9 cellular contexts compared by ENCODE assay signal in genomic region chr19:28289294-28290063, GRCh38.
DNase-seq lines count a peak whose midpoint lies in the region; ATAC-seq and TF ChIP-seq lines count a peak whose summit lies in the region.
"Had no signal": no experiment of that assay in that cellular context is flagged by ENCODE, and none has a peak within 500 bp of the region (broad histone marks: within the 10 kb centered on the region; RNA-seq: fewer than 3 reads in every experiment).

No MANE protein-coding gene starts in this region.

- no peak overlapping the region for H3K27ac Mint-ChIP-seq in naive thymus-derived CD4-positive, alpha-beta T cell

- TF ChIP-seq RAD21 in SK-N-SH (IDR thresholded peaks at IDR 0.05; ENCODE audit: low read length), result no peak

- no peak for TF ChIP-seq CTCF in SK-N-SH (IDR thresholded peaks at IDR 0.05)
- TF ChIP-seq CTCF in hepatocyte (IDR thresholded peaks at IDR 0.05; ENCODE audit: poor library complexity), result no peak
- no peak for TF ChIP-seq CTCF in testis (IDR thresholded peaks at IDR 0.05)

- H3K9me2 ChIP-seq in SK-N-SH (no peaks in the 10 kb centered on the region), hepatocyte (replicated peaks; ENCODE audit: insufficient read depth) (no peaks in the 10 kb centered on the region)

- H3K79me2 ChIP-seq in SK-N-SH (ENCODE audit: insufficient read depth), result no peaks in the 10 kb centered on the region
- no peaks in the 10 kb centered on the region for H3K79me2 ChIP-seq in hepatocyte

- no peaks in the 10 kb centered on the region for H3F3A ChIP-seq in SK-N-SH (replicated peaks; ENCODE audit: insufficient read depth)

- CTCF ChIA-PET in SK-N-SH (lab: Yijun Ruan, JAX), result no interaction called here
- CTCF ChIA-PET in naive thymus-derived CD4-positive, alpha-beta T cell (lab: Charles Lee), result no interaction called here

- no peaks in the 10 kb centered on the region for H3K9me3 ChIP-seq in SK-N-SH
- no peaks in the 10 kb centered on the region; the same call in 1 of the 2 replicates for H3K9me3 ChIP-seq in SJSA1 (replicated peaks)
- H3K9me3 ChIP-seq in hepatocyte (ENCODE audit: low read depth), result no peaks in the 10 kb centered on the region
- no peaks in the 10 kb centered on the region for H3K9me3 ChIP-seq in testis
- H3K9me3 ChIP-seq in naive thymus-derived CD4-positive, alpha-beta T cell (ENCODE audit: control insufficient read depth in 2 of 3, low read length in 3 of 3), result no peaks in the 10 kb centered on the region

- H2AFZ ChIP-seq in SK-N-SH (ENCODE audit: low read depth), result no peak overlapping the region
- H2AFZ ChIP-seq in hepatocyte, result no peak overlapping the region

- H3K9ac ChIP-seq in SK-N-SH, result no peak overlapping the region

- H3K4me2 ChIP-seq in SK-N-SH, result no peak overlapping the region
- peak overlapping the region; percentile 56 for H3K4me2 ChIP-seq in hepatocyte

- H3K4me3 ChIP-seq in SK-N-SH (ENCODE audit: low read depth in 2 of 2, low read length in 1 of 2), result no peak overlapping the region
- no peak overlapping the region for H3K4me3 ChIP-seq in SJSA1
- H3K4me3 ChIP-seq in hepatocyte, result no peak overlapping the region
- no peak overlapping the region for H3K4me3 ChIP-seq in testis
- H3K4me3 ChIP-seq in naive thymus-derived CD4-positive, alpha-beta T cell (ENCODE audit: low read length), result no peak overlapping the region

- no peaks in the 10 kb centered on the region for H3K4me1 Mint-ChIP-seq in naive thymus-derived CD4-positive, alpha-beta T cell

- intact Hi-C loops in testis (cut with DNase I; ENCODE audit: low total_unique reads), result no loop called here
- intact Hi-C loops in naive thymus-derived CD4-positive, alpha-beta T cell (cut with micrococcal nuclease), result no loop called here

- no peaks in the 10 kb centered on the region for H4K20me1 ChIP-seq in SK-N-SH (ENCODE audit: insufficient read depth)
- no peaks in the 10 kb centered on the region for H4K20me1 ChIP-seq in hepatocyte (ENCODE audit: insufficient read depth, poor library complexity, severe bottlenecking)

- DNase-seq in SK-N-SH (peak; percentile 18), SJSA1 (ENCODE audit: low read depth in 1 of 2, low spot score in 2 of 2) (peak; percentile 44 to 64), hepatocyte (ENCODE audit: low spot score) (peak; percentile 49), testis (peak; percentile 56), H4 (ENCODE audit: low spot score) (no peak)
- no peak for DNase-seq in naive thymus-derived CD4-positive, alpha-beta T cell
- DNase-seq: NCI-H524 treated with DMSO at 0.1 percent for 48 hours had no signal

- TF ChIP-seq POLR2A in testis (IDR thresholded peaks at IDR 0.05), result no peak

- no peak for ATAC-seq in SK-N-SH treated with all-trans-retinoic acid at 6 μM for 48 hours
- no peak for ATAC-seq in GM19463 (IDR thresholded peaks at IDR 0.05; ENCODE audit: unreplicated experiment)
- no peak for ATAC-seq in naive thymus-derived CD4-positive, alpha-beta T cell

- H3K27ac ChIP-seq in SK-N-SH (ENCODE audit: low read depth in 2 of 2, low read length in 1 of 2), result no peak overlapping the region
- no peak overlapping the region for H3K27ac ChIP-seq in SJSA1
- H3K27ac ChIP-seq in hepatocyte, result peak overlapping the region; percentile 44
- no peak overlapping the region for H3K27ac ChIP-seq in testis
- no peak overlapping the region for H3K27ac ChIP-seq in naive thymus-derived CD4-positive, alpha-beta T cell (ENCODE audit: low read depth, low read length)

- POLR2A ChIA-PET in SK-N-SH (lab: Yijun Ruan, JAX), result no interaction called here
- POLR2A ChIA-PET in naive thymus-derived CD4-positive, alpha-beta T cell (lab: Charles Lee), result no interaction called here

- no peaks in the 10 kb centered on the region; a peak in 1 of 4 replicates for H3K4me1 ChIP-seq in SK-N-SH (ENCODE audit: control insufficient read depth in 1 of 2, insufficient read depth in 2 of 2, low read depth in 1 of 2, low read length in 1 of 2)
- peaks cover 22% of the 10 kb centered on the region for H3K4me1 ChIP-seq in SJSA1 (replicated peaks)
- H3K4me1 ChIP-seq in hepatocyte (ENCODE audit: insufficient read depth), result peaks cover 21% of the 10 kb centered on the region
- peaks cover 9% of the 10 kb centered on the region for H3K4me1 ChIP-seq in testis
- H3K4me1 ChIP-seq in naive thymus-derived CD4-positive, alpha-beta T cell (ENCODE audit: control insufficient read depth in 2 of 2, insufficient read depth in 2 of 2, low read length in 2 of 2), result no peaks in the 10 kb centered on the region

- H3K27me3 ChIP-seq in SK-N-SH (ENCODE audit: insufficient read depth) (no peaks in the 10 kb centered on the region), SJSA1 (replicated peaks) (no peaks in the 10 kb centered on the region), hepatocyte (no peaks in the 10 kb centered on the region), testis (no peaks in the 10 kb centered on the region)
- no peaks in the 10 kb centered on the region for H3K27me3 ChIP-seq in naive thymus-derived CD4-positive, alpha-beta T cell (ENCODE audit: control insufficient read depth in 2 of 2, insufficient read depth in 2 of 2, low read length in 2 of 2)

- no peak for TF ChIP-seq EP300 in SK-N-SH (IDR thresholded peaks at IDR 0.05; ENCODE audit: borderline replicate concordance in 1 of 2, low read depth in 1 of 2, low read length in 1 of 2)

- peaks cover 0 to 5% (median 0%) of the 10 kb centered on the region in 5 donors for H3K36me3 Mint-ChIP-seq in naive thymus-derived CD4-positive, alpha-beta T cell

- 7% methylated on average over 7 of the region's 9 CpGs for WGBS in SK-N-SH (ENCODE audit: low lambda C conversion rate)
- 26% methylated on average over 9 of the region's 9 CpGs for WGBS in hepatocyte (ENCODE audit: low lambda C conversion rate, missing lambda C conversion rate)
- 34 to 44% methylated on average over 9 of the region's 9 CpGs for WGBS in testis, 2 donors

- peaks cover 12 to 24% (median 17%) of the 10 kb centered on the region in 5 donors for H3K27me3 Mint-ChIP-seq in naive thymus-derived CD4-positive, alpha-beta T cell

- H3K36me3 ChIP-seq in SK-N-SH (replicated peaks in 1 of 2; ENCODE audit: control insufficient read depth in 1 of 2, insufficient read depth in 2 of 2, low read length in 1 of 2) (no peaks in the 10 kb centered on the region), SJSA1 (no peaks in the 10 kb centered on the region), hepatocyte (replicated peaks; ENCODE audit: insufficient read depth, low read depth) (no peaks in the 10 kb centered on the region), testis (ENCODE audit: low read depth, missing control alignments) (no peaks in the 10 kb centered on the region)
- no peaks in the 10 kb centered on the region for H3K36me3 ChIP-seq in naive thymus-derived CD4-positive, alpha-beta T cell (ENCODE audit: control insufficient read depth in 2 of 3, insufficient read depth in 3 of 3, low read length in 3 of 3)

- H3K9me3 Mint-ChIP-seq in naive thymus-derived CD4-positive, alpha-beta T cell, result peaks cover 0 to 28% (median 12%) of the 10 kb centered on the region in 11 donors

- H3K4me3 Mint-ChIP-seq in naive thymus-derived CD4-positive, alpha-beta T cell, result no peak overlapping the region

TF ChIP-seq in SK-N-SH, 30 proteins besides CTCF, POLR2A, EP300 and RAD21 (continues in another document):
- TF ChIP-seq FOSL2 (IDR thresholded peaks at IDR 0.05; ENCODE audit: borderline replicate concordance, low read depth), result no peak
- TF ChIP-seq NRF1 (IDR thresholded peaks at IDR 0.05; ENCODE audit: low read depth, low read length), result no peak
- no peak for TF ChIP-seq ZBTB33 (IDR thresholded peaks at IDR 0.05; ENCODE audit: borderline replicate concordance, low read depth)
- no peak for TF ChIP-seq MEF2A (IDR thresholded peaks at IDR 0.05; ENCODE audit: borderline replicate concordance, low read depth)
- TF ChIP-seq ELF1 (IDR thresholded peaks at IDR 0.05), result no peak
- TF ChIP-seq RFX5 (IDR thresholded peaks at IDR 0.05; ENCODE audit: low read length), result no peak
- no peak for TF ChIP-seq CHD2 (IDR thresholded peaks at IDR 0.05; ENCODE audit: low read length, partially characterized antibody)

TF ChIP-seq in SK-N-SH treated with all-trans-retinoic acid at 6 μM for 48 hours, 23 proteins besides CTCF, POLR2A, EP300 and RAD21 (continues in another document):
- TF ChIP-seq CREB5 (CRISPR knock-in tag; IDR thresholded peaks at IDR 0.05; ENCODE audit: low read depth), result no peak
- TF ChIP-seq SNAI2 (CRISPR knock-in tag; IDR thresholded peaks at IDR 0.05), result no peak
- no peak for TF ChIP-seq ZFP3 (CRISPR knock-in tag; IDR thresholded peaks at IDR 0.05)
- TF ChIP-seq ZNF565 (CRISPR knock-in tag; conservative IDR thresholded peaks at IDR 0.05; ENCODE audit: low read depth), result no peak
- no peak for TF ChIP-seq ISL1 (CRISPR knock-in tag; IDR thresholded peaks at IDR 0.05)
- no peak for TF ChIP-seq TCF4 (CRISPR knock-in tag; IDR thresholded peaks at IDR 0.05; ENCODE audit: borderline replicate concordance)
- TF ChIP-seq OSR1 (CRISPR knock-in tag; IDR thresholded peaks at IDR 0.05), result no peak
- TF ChIP-seq ZC3H10 (CRISPR knock-in tag; IDR thresholded peaks at IDR 0.05), result no peak
- no peak for TF ChIP-seq PPARA (CRISPR knock-in tag; IDR thresholded peaks at IDR 0.05; ENCODE audit: borderline replicate concordance)

Comparison
In these comparisons a context has a peak if more than half of its experiments do, and no peak if none do; other contexts are left out.
1. DNase-seq: peak in SK-N-SH (single experiment), SJSA1 (2 of 2), hepatocyte (single experiment) and testis (single experiment); none in H4 (single experiment) and naive thymus-derived CD4-positive, alpha-beta T cell (0 of 9).